8 cellular contexts compared by ENCODE assay signal in the genomic region with DNA sequence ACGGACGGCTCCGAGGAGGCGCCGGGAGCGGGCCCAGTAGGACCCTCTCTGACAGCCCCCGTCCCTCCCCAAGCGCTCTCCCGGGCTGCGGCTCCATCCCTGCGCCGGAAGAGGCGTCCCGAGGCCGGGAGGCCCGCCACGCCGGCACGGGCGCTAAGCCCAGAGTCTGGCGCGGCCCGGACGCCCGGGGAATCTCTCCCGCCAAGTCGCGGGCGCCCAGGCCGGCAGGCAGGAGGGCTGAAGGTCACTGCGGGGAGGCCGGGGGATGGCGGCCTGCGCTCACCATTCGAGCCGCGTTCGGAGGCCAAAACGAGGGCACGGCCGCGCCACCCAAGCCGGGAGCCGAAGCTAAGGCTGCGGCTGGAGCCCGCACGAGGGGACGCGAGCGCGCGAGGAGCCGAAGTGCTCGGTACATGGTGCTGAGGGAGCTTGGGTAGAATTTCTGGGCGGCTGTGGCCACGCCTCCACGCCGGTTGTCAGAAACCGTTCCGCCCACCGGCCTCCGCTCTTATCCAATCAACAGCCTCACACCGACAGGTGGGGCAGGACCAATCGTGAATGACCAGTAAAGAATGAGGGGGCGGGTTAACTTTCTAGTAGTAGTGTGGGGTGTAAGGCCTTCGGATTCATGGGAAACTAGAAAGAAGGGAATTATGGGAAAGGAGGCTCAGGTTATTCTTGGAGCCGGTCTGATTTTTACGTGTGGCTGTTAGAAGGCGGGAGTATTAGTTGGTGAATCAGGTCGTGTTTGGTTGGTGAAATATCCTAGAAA. TPM values are rescaled to one million over a fixed set of nuclear protein-coding genes. Genes with fewer than 3 reads are reported as not detected.
DNase-seq lines count a peak whose midpoint lies in the region; ATAC-seq and TF ChIP-seq lines count a peak whose summit lies in the region.

A gene (minus strand): TSS at position 448 of the 772 bp plus-strand sequence. CDS start 33 bp downstream, at position 415.

- H3K9ac ChIP-seq in SU-DHL-6 (ENCODE audit: low read length) = peak within 1 kb of the TSS; percentile 73

- peaks cover 14% of the 10 kb centered on the region for H3K4me1 Mint-ChIP-seq in activated naive CD8-positive, alpha-beta T cell treated with anti-CD3 and anti-CD28 coated beads, Interleukin-2, amount 10 ng/mL, durations not matched to agents 7 days and 5 days

- H3K27ac Mint-ChIP-seq in activated naive CD8-positive, alpha-beta T cell treated with anti-CD3 and anti-CD28 coated beads, Interleukin-2, amount 10 ng/mL, durations not matched to agents 7 days and 5 days = peak within 1 kb of the TSS; percentile 83

- no peaks in the 10 kb centered on the region for H3K9me3 ChIP-seq in SU-DHL-6 (ENCODE audit: insufficient read depth, low read length)
- H3K9me3 ChIP-seq in ovary = no peaks in the 10 kb centered on the region
- no peaks in the 10 kb centered on the region for H3K9me3 ChIP-seq in thyroid gland

- peak within 1 kb of the TSS; percentile 97 for H3K4me2 ChIP-seq in SU-DHL-6 (ENCODE audit: low read depth, low read length, poor library complexity, severe bottlenecking)

- no peaks in the 10 kb centered on the region for H3K9me2 ChIP-seq in SU-DHL-6 (replicated peaks; ENCODE audit: insufficient read depth, low read length)

- H3K36me3 ChIP-seq in SU-DHL-6 (ENCODE audit: low read length) = 0 out of 2 replicates have a peak, but pooled peaks cover 5% of the 10 kb centered on the region
- no peaks in the 10 kb centered on the region for H3K36me3 ChIP-seq in ovary
- peaks cover 0 to 3% of the 10 kb centered on the region in 2 donors for H3K36me3 ChIP-seq in thyroid gland

- peaks cover 25% of the 10 kb centered on the region for H3K27me3 Mint-ChIP-seq in activated naive CD8-positive, alpha-beta T cell treated with anti-CD3 and anti-CD28 coated beads, Interleukin-2, amount 10 ng/mL, durations not matched to agents 7 days and 5 days

- H3K27me3 ChIP-seq in SU-DHL-6 (ENCODE audit: low read length) (no peaks in the 10 kb centered on the region), ovary (no peaks in the 10 kb centered on the region), thyroid gland (no peaks in the 10 kb centered on the region)

- peaks cover 30% of the 10 kb centered on the region for H3K79me2 ChIP-seq in SU-DHL-6 (ENCODE audit: insufficient read depth, low read length)

- H3K9me3 Mint-ChIP-seq in activated naive CD8-positive, alpha-beta T cell treated with anti-CD3 and anti-CD28 coated beads, Interleukin-2, amount 10 ng/mL, durations not matched to agents 7 days and 5 days = no peaks in the 10 kb centered on the region

- peak within 1 kb of the TSS; percentile 98 for H2AFZ ChIP-seq in SU-DHL-6 (ENCODE audit: low read depth, low read length, severe bottlenecking)

- no peaks in the 10 kb centered on the region for H3K4me1 ChIP-seq in ovary (ENCODE audit: insufficient read depth)
- peaks cover 5 to 9% of the 10 kb centered on the region in 2 donors for H3K4me1 ChIP-seq in thyroid gland

- intact Hi-C loops in Right ventricle myocardium inferior (cut with DNase I) (loop anchor here (5.0 kb wide), 1 partner anchor 123 kb away; a partner anchor contains a TSS), ovary (cut with DNase I) (no loop called here), thyroid gland (cut with DNase I) (no loop called here)

- H3K4me3 Mint-ChIP-seq in activated naive CD8-positive, alpha-beta T cell treated with anti-CD3 and anti-CD28 coated beads, Interleukin-2, amount 10 ng/mL, durations not matched to agents 7 days and 5 days = peak within 1 kb of the TSS; percentile 92

- H3K36me3 Mint-ChIP-seq in activated naive CD8-positive, alpha-beta T cell treated with anti-CD3 and anti-CD28 coated beads, Interleukin-2, amount 10 ng/mL, durations not matched to agents 7 days and 5 days = peaks cover 12% of the 10 kb centered on the region

- DNase-seq in NCI-H128 (lab: John Stamatoyannopoulos, UW; ENCODE audit: unreplicated experiment) = peak; percentile 98
- DNase-seq in activated naive CD8-positive, alpha-beta T cell treated with anti-CD3 and anti-CD28 coated beads, Interleukin-2, amount 10 ng/mL, durations not matched to agents 7 days and 5 days = peak; percentile 90
- peak; percentile 98 for DNase-seq in Right ventricle myocardium inferior (ENCODE audit: missing footprints)
- peak; percentile 93 to 96 (median 95) for DNase-seq in ovary
- peak; percentile 97 for DNase-seq in thyroid gland

- WGBS in ovary, 3 donors = 0% methylated on average over 40 to 70 of the region's 70 CpGs
- 0 to 1% methylated on average over 15 to 29 of the region's 70 CpGs for WGBS in thyroid gland, 2 donors

- POLR2A ChIA-PET in activated naive CD8-positive, alpha-beta T cell treated with anti-CD3 and anti-CD28 coated beads, Interleukin-2, amount 10 ng/mL, durations not matched to agents 7 days and 5 days (lab: Charles Lee) = interaction anchor here (1.1 to 2.3 kb wide), 2 partner anchors 121 to 157 kb away, joined by 4 to 7 read pairs; a partner anchor contains a TSS

- H3F3A ChIP-seq in SU-DHL-6 (ENCODE audit: insufficient read depth) = no peaks in the 10 kb centered on the region

- H3K27ac ChIP-seq in SU-DHL-6 (ENCODE audit: low read depth, low read length) (peak within 1 kb of the TSS; percentile 39), ovary (peak within 1 kb of the TSS; percentile 61 to 84), thyroid gland (peak within 1 kb of the TSS; percentile 45 to 75 (median 75))

- H4K20me1 ChIP-seq in SU-DHL-6 (ENCODE audit: low read depth, low read length) = 0 out of 2 replicates have a peak, but pooled peaks cover 7% of the 10 kb centered on the region

- TF ChIP-seq CTCF in SU-DHL-6 (IDR thresholded peaks at IDR 0.05; ENCODE audit: insufficient read depth, low read length, poor library complexity, severe bottlenecking) = no peak
- no peak for TF ChIP-seq CTCF in ovary (IDR thresholded peaks at IDR 0.05)
- no peak for TF ChIP-seq CTCF in thyroid gland (IDR thresholded peaks at IDR 0.05)

- H3K4me3 ChIP-seq in SU-DHL-6 (ENCODE audit: insufficient read depth, low read length, poor library complexity, severe bottlenecking) = peak within 1 kb of the TSS; percentile 75
- H3K4me3 ChIP-seq in ovary = peak within 1 kb of the TSS; percentile 82
- H3K4me3 ChIP-seq in thyroid gland (replicated peaks in 1 of 3) = peak within 1 kb of the TSS; percentile 55 to 89 (median 70)

- peak; percentile 95 for ATAC-seq in HG02678 (IDR thresholded peaks at IDR 0.05; ENCODE audit: unreplicated experiment)
- ATAC-seq in activated naive CD8-positive, alpha-beta T cell treated with anti-CD3 and anti-CD28 coated beads, Interleukin-2, amount 10 ng/mL, durations not matched to agents 7 days and 5 days (ENCODE audit: low read depth) = peak; percentile 98
- ATAC-seq in Right ventricle myocardium inferior = peak; percentile 100

- peak; percentile 90 for TF ChIP-seq POLR2A in GM10847 (IDR thresholded peaks at IDR 0.05; ENCODE audit: extremely low read depth, insufficient read length)
- peak; percentile 78 for TF ChIP-seq POLR2A in ovary (IDR thresholded peaks at IDR 0.05)
- peak; percentile 13 to 96 for TF ChIP-seq POLR2A in thyroid gland (IDR thresholded peaks at IDR 0.05)

- TF ChIP-seq EP300 in ovary (IDR thresholded peaks at IDR 0.05) = no peak

RNA-seq across cellular contexts. Expression of the gene that starts here (rescaled TPM):
- total RNA-seq in activated naive CD8-positive, alpha-beta T cell treated with anti-CD3 and anti-CD28 coated beads, Interleukin-2, amount 10 ng/mL, durations not matched to agents 7 days and 5 days = 10 to 100 TPM; 53.5 to 54.7 TPM
- total RNA-seq in Right ventricle myocardium inferior (235 TPM), ovary (10 to 100 TPM; 19.2 to 44.3 (median 40.5) TPM), thyroid gland (10 to 100 TPM; 52.7 to 84.3 (median 64.6) TPM)
- 10 to 100 TPM; 25.5 to 64.4 TPM for polyA plus RNA-seq in ovary

Comparison
In these comparisons a context has a peak if more than half of its experiments do, and no peak if none do; other contexts are left out.
1. Peak in every context shown above with its lines: DNase-seq, ATAC-seq, H3K4me3 ChIP-seq and H3K27ac ChIP-seq.